In the genomic region with DNA sequence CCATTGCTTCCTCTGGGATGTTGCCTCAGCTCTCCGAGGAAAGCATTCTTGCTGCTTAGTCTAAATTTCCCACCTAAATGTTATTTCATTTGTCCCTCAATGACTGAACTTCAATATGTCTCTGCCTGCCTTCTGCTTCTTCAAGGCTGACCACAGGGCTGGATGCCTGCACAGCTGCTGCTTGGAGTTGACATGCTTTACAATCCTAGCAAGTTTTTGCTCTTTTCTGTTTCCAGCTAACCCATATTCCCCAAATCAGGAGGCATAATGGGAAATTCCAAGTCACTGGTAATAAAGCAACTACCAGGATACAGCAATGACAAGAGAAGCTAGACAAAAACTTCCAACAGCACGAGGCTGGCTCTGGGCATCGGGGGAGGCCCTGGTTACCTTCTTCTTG, we compare ENCODE assay signal across 35 cellular contexts.
"Had no signal": no experiment of that assay in that cellular context is flagged by ENCODE, and none has a peak within 500 bp of the region (broad histone marks: within the 10 kb centered on the region; RNA-seq: fewer than 3 reads in every experiment).

No MANE protein-coding gene starts in this region.

- H3K27ac ChIP-seq: brain microvascular endothelial cell, Peyer's patch had no signal

- H3K4me1 Mint-ChIP-seq: activated CD4-positive, alpha-beta memory T cell treated with anti-CD3 and anti-CD28 coated beads, Interleukin-2, amount 10 ng/mL, durations not matched to agents 7 days and 5 days; activated CD8-positive, alpha-beta memory T cell treated with anti-CD3 and anti-CD28 coated beads, Interleukin-2, amount 10 ng/mL, durations not matched to agents 7 days and 5 days; activated naive CD4-positive, alpha-beta T cell treated with anti-CD3 and anti-CD28 coated beads, Interleukin-2, amount 10 ng/mL, durations not matched to agents 7 days and 5 days; activated naive CD8-positive, alpha-beta T cell treated with anti-CD3 and anti-CD28 coated beads, Interleukin-2, amount 50 U/mL, for 24 hours; T-cell had no signal

- H3K4me3 Mint-ChIP-seq: activated CD4-positive, alpha-beta memory T cell treated with anti-CD3 and anti-CD28 coated beads, Interleukin-2, amount 10 ng/mL, durations not matched to agents 7 days and 5 days; activated CD8-positive, alpha-beta memory T cell treated with anti-CD3 and anti-CD28 coated beads, Interleukin-2, amount 10 ng/mL, durations not matched to agents 7 days and 5 days; activated naive CD4-positive, alpha-beta T cell treated with anti-CD3 and anti-CD28 coated beads, Interleukin-2, amount 10 ng/mL, durations not matched to agents 7 days and 5 days; activated naive CD8-positive, alpha-beta T cell; activated naive CD8-positive, alpha-beta T cell treated with anti-CD3 and anti-CD28 coated beads, Interleukin-2, amount 50 U/mL, for 24 hours; T-cell had no signal

- H3K4me3 ChIP-seq: MG63, Peyer's patch had no signal

- H3K27ac Mint-ChIP-seq: activated CD4-positive, alpha-beta memory T cell treated with anti-CD3 and anti-CD28 coated beads, Interleukin-2, amount 10 ng/mL, durations not matched to agents 7 days and 5 days; activated CD8-positive, alpha-beta memory T cell treated with anti-CD3 and anti-CD28 coated beads, Interleukin-2, amount 10 ng/mL, durations not matched to agents 7 days and 5 days; activated naive CD4-positive, alpha-beta T cell treated with anti-CD3 and anti-CD28 coated beads, Interleukin-2, amount 10 ng/mL, durations not matched to agents 7 days and 5 days; activated naive CD8-positive, alpha-beta T cell; activated naive CD8-positive, alpha-beta T cell treated with anti-CD3 and anti-CD28 coated beads, Interleukin-2, amount 50 U/mL, for 24 hours; T-cell had no signal

- H3K9me3 ChIP-seq: MG63, Peyer's patch had no signal

- DNase-seq: activated CD4-positive, alpha-beta memory T cell treated with anti-CD3 and anti-CD28 coated beads, Interleukin-2, amount 10 ng/mL, durations not matched to agents 7 days and 5 days; activated CD4-positive, alpha-beta T cell treated with anti-CD3 and anti-CD28 coated beads for 1 hour; activated CD4-positive, alpha-beta T cell treated with anti-CD3 and anti-CD28 coated beads for 48 hours; activated CD4-positive, CD25-positive, alpha-beta regulatory T cell; activated CD8-positive, alpha-beta memory T cell treated with anti-CD3 and anti-CD28 coated beads for 24 hours; activated CD8-positive, alpha-beta memory T cell treated with anti-CD3 and anti-CD28 coated beads, Interleukin-2, amount 10 ng/mL, durations not matched to agents 7 days and 5 days; activated CD8-positive, alpha-beta memory T cell treated with anti-CD3 and anti-CD28 coated beads, Interleukin-2, amount 50 U/mL, for 48 hours; activated effector memory CD4-positive, alpha-beta T cell treated with Interleukin-2 at 50 U/mL for 16 hours; activated naive CD4-positive, alpha-beta T cell treated with anti-CD3 and anti-CD28 coated beads, Interleukin-2, amount 10 ng/mL, durations not matched to agents 7 days and 5 days; activated naive CD8-positive, alpha-beta T cell treated with anti-CD3 and anti-CD28 coated beads, Interleukin-2, amount 50 U/mL, for 24 hours; activated T-cell treated with anti-CD3 and anti-CD28 coated beads, Interleukin-2, amount 50 U/mL, for 48 hours; anterior cingulate cortex; brain microvascular endothelial cell; central memory CD4-positive, alpha-beta T cell; Kasumi-1; MG63; NCI-H1048; NCI-H1105 treated with DMSO at 0.1 percent for 48 hours; NCI-H1436; NCI-H1694; NCI-H1930; NCI-H2081 treated with DMSO at 0.1 percent for 48 hours; NCI-H226; NCI-H446 treated with DMSO at 0.1 percent for 48 hours; NCI-H524 treated with DMSO at 0.1 percent for 48 hours; PC-3; Peyer's patch; RPMI8226; SHP77 treated with DMSO at 0.1 percent for 48 hours; T-cell; T-helper 2 cell; T-helper 9 cell; WERI-Rb-1 had no signal

- ATAC-seq: activated CD8-positive, alpha-beta memory T cell treated with anti-CD3 and anti-CD28 coated beads, Interleukin-2, amount 10 ng/mL, durations not matched to agents 7 days and 5 days; activated naive CD8-positive, alpha-beta T cell treated with anti-CD3 and anti-CD28 coated beads, Interleukin-2, amount 50 U/mL, for 24 hours; PC-3; SK-N-SH treated with all-trans-retinoic acid at 6 μM for 48 hours; T-cell had no signal

- H3K27me3 ChIP-seq: brain microvascular endothelial cell, MG63, Peyer's patch had no signal

- H3K4me1 ChIP-seq: Peyer's patch had no signal

- H3K9me3 Mint-ChIP-seq: activated CD4-positive, alpha-beta memory T cell treated with anti-CD3 and anti-CD28 coated beads, Interleukin-2, amount 10 ng/mL, durations not matched to agents 7 days and 5 days; activated naive CD4-positive, alpha-beta T cell treated with anti-CD3 and anti-CD28 coated beads, Interleukin-2, amount 10 ng/mL, durations not matched to agents 7 days and 5 days; activated naive CD8-positive, alpha-beta T cell treated with anti-CD3 and anti-CD28 coated beads, Interleukin-2, amount 50 U/mL, for 24 hours; T-cell had no signal

- H3K27me3 Mint-ChIP-seq: activated CD4-positive, alpha-beta memory T cell treated with anti-CD3 and anti-CD28 coated beads, Interleukin-2, amount 10 ng/mL, durations not matched to agents 7 days and 5 days; activated CD8-positive, alpha-beta memory T cell treated with anti-CD3 and anti-CD28 coated beads, Interleukin-2, amount 10 ng/mL, durations not matched to agents 7 days and 5 days; activated naive CD4-positive, alpha-beta T cell treated with anti-CD3 and anti-CD28 coated beads, Interleukin-2, amount 10 ng/mL, durations not matched to agents 7 days and 5 days; activated naive CD8-positive, alpha-beta T cell; activated naive CD8-positive, alpha-beta T cell treated with anti-CD3 and anti-CD28 coated beads, Interleukin-2, amount 50 U/mL, for 24 hours; T-cell had no signal
